Comparison of ENCODE assay signal across 9 cellular contexts in genomic region chr11:820655-821512, GRCh38. TPM values are rescaled to one million over a fixed set of nuclear protein-coding genes. Genes with fewer than 3 reads are reported as not detected.
DNase-seq lines count a peak whose midpoint lies in the region; ATAC-seq and TF ChIP-seq lines count a peak whose summit lies in the region.
"Had no signal": no experiment of that assay in that cellular context is flagged by ENCODE, and none has a peak within 500 bp of the region (broad histone marks: within the 10 kb centered on the region; RNA-seq: fewer than 3 reads in every experiment).

No MANE protein-coding gene starts in this region.

- H3K36me3 ChIP-seq in ectodermal cell (ENCODE audit: control insufficient read depth, insufficient read depth, low read length) = peaks cover 9% of the 10 kb centered on the region

- H3K4me1 Mint-ChIP-seq in Calu3 (ENCODE audit: low read depth, unreplicated experiment) = peaks cover 20% of the 10 kb centered on the region

- H3K27me3 ChIP-seq in ectodermal cell (ENCODE audit: control insufficient read depth, insufficient read depth, low read length, poor library complexity, severe bottlenecking) = peaks cover 5% of the 10 kb centered on the region

- H3K27ac ChIP-seq in ectodermal cell (ENCODE audit: insufficient read depth, low read depth, low read length, poor library complexity, severe bottlenecking) = no peak overlapping the region

- DNase-seq in Calu3 = peak; percentile 87
- DNase-seq in NOMO-1 treated with DMSO at 0.1 percent for 48 hours (lab: John Stamatoyannopoulos, UW; ENCODE audit: unreplicated experiment) = peak; percentile 25
- peak; percentile 78 for DNase-seq in mucosa of gallbladder (ENCODE audit: low spot score)
- DNase-seq in DMS153 (lab: John Stamatoyannopoulos, UW) = no peak
- DNase-seq in GM10266 (ENCODE audit: extremely low spot score) = no peak

- CTCF ChIA-PET in Calu3 (lab: Charles Lee) = interaction anchor here (1.6 kb wide), 1 partner anchor 14 kb away, joined by 9 read pairs; no protein-coding TSS in a partner anchor

- peak overlapping the region; percentile 88 for H3K27ac Mint-ChIP-seq in Calu3 (ENCODE audit: unreplicated experiment)

- no TSS peak for BruUV-seq in Calu3 (replicated peaks; lab: Mats Ljungman, UMichigan)

- intact Hi-C loops in Calu3 (cut with micrococcal nuclease; ENCODE audit: unreplicated experiment) = no loop called here

- peaks cover 12% of the 10 kb centered on the region for H3K4me1 ChIP-seq in ectodermal cell (ENCODE audit: control insufficient read depth, insufficient read depth, low read length)

- TF ChIP-seq CTCF in Calu3 (IDR thresholded peaks at IDR 0.05; ENCODE audit: unreplicated experiment) = no peak
- TF ChIP-seq CTCF in GM10266 (IDR thresholded peaks at IDR 0.05; ENCODE audit: control insufficient read depth, insufficient read depth, low read depth, missing control alignments) = no peak

- no peaks in the 10 kb centered on the region for H3K27me3 Mint-ChIP-seq in Calu3 (ENCODE audit: unreplicated experiment)

- H3K4me3 ChIP-seq in ectodermal cell (ENCODE audit: insufficient read depth, low read depth, low read length) = peak overlapping the region; percentile 58

- H3K9me3 ChIP-seq in ectodermal cell (ENCODE audit: control insufficient read depth, low read length) = no peaks in the 10 kb centered on the region

- ATAC-seq in HG03439 (IDR thresholded peaks at IDR 0.05; ENCODE audit: unreplicated experiment) = no peak
- no peak for ATAC-seq in HG02938 (IDR thresholded peaks at IDR 0.05; ENCODE audit: unreplicated experiment)

- WGBS in ectodermal cell, 2 experiments = 88% methylated on average over 11 of the region's 11 CpGs

- peaks cover 78% of the 10 kb centered on the region for H3K36me3 Mint-ChIP-seq in Calu3 (ENCODE audit: insufficient read depth, unreplicated experiment)

- H3K4me3 Mint-ChIP-seq in Calu3 (ENCODE audit: low read depth, unreplicated experiment) = peak overlapping the region; percentile 77

- no peaks in the 10 kb centered on the region for H3K9me3 Mint-ChIP-seq in Calu3 (ENCODE audit: low read depth, unreplicated experiment)

RNA-seq across cellular contexts. Expression of gene PNPLA2, which starts 2.2 kb away (rescaled TPM):
- total RNA-seq in Calu3 (2022) = 134 and 151 TPM in 2 replicates
- 38.9 TPM for polyA plus RNA-seq in ectodermal cell (2013, experiment 1 of 4)
- polyA plus RNA-seq in ectodermal cell (2013, experiment 2 of 4) = 40.3 TPM
- polyA plus RNA-seq in ectodermal cell (2013, experiment 3 of 4) = 26.1 TPM
- polyA plus RNA-seq in ectodermal cell (2013, experiment 4 of 4) = 27.2 TPM
- 159 TPM for total RNA-seq in mucosa of gallbladder

RNA-seq across cellular contexts. Expression of gene CRACR2B, which starts 6.8 kb away (rescaled TPM):
- 33.4 and 35.3 TPM in 2 replicates for total RNA-seq in Calu3 (2022)
- 3.5 TPM for polyA plus RNA-seq in ectodermal cell (2013, experiment 1 of 4)
- 4.7 TPM for polyA plus RNA-seq in ectodermal cell (2013, experiment 2 of 4)
- polyA plus RNA-seq in ectodermal cell (2013, experiment 3 of 4) = 5.6 TPM
- polyA plus RNA-seq in ectodermal cell (2013, experiment 4 of 4) = 7.4 TPM
- total RNA-seq in mucosa of gallbladder = 40.5 TPM
- total RNA-seq: SK-MEL-5 had no signal

RNA-seq across cellular contexts. Expression of gene RPLP2, which starts 11.1 kb away (rescaled TPM):
- total RNA-seq in Calu3 (2022) = 1,351 and 1,381 TPM in 2 replicates
- polyA plus RNA-seq in ectodermal cell (2013, experiment 1 of 4) = 1,654 TPM
- polyA plus RNA-seq in ectodermal cell (2013, experiment 2 of 4) = 1,774 TPM
- 1,691 TPM for polyA plus RNA-seq in ectodermal cell (2013, experiment 3 of 4)
- 1,935 TPM for polyA plus RNA-seq in ectodermal cell (2013, experiment 4 of 4)
- 1,317 TPM for total RNA-seq in mucosa of gallbladder

RNA-seq across cellular contexts. Expression of gene CD151, which starts 11.9 kb away (rescaled TPM):
- total RNA-seq in Calu3 (2022) = 472 and 482 TPM in 2 replicates
- polyA plus RNA-seq in ectodermal cell (2013, experiment 1 of 4) = 111 TPM
- 107 TPM for polyA plus RNA-seq in ectodermal cell (2013, experiment 2 of 4)
- polyA plus RNA-seq in ectodermal cell (2013, experiment 3 of 4) = 94.8 TPM
- 112 TPM for polyA plus RNA-seq in ectodermal cell (2013, experiment 4 of 4)
- 442 TPM for total RNA-seq in mucosa of gallbladder

RNA-seq across cellular contexts. Expression of gene PIDD1, which starts 15.9 kb away (rescaled TPM):
- total RNA-seq in Calu3 (2022) = 15.9 and 16.3 TPM in 2 replicates
- polyA plus RNA-seq in ectodermal cell (2013, experiment 1 of 4) = 30.5 TPM
- 30.1 TPM for polyA plus RNA-seq in ectodermal cell (2013, experiment 2 of 4)
- polyA plus RNA-seq in ectodermal cell (2013, experiment 3 of 4) = 25.1 TPM
- 24.3 TPM for polyA plus RNA-seq in ectodermal cell (2013, experiment 4 of 4)
- total RNA-seq in mucosa of gallbladder = 27.7 TPM

Comparison
In these comparisons a context has a peak if more than half of its experiments do, and no peak if none do; other contexts are left out.
1. DNase-seq: peak in Calu3 (single experiment), NOMO-1 treated with DMSO at 0.1 percent for 48 hours (single experiment) and mucosa of gallbladder (single experiment); none in DMS153 (single experiment) and GM10266 (single experiment).